Comparison of ENCODE assay signal across 8 cellular contexts in genomic region chr17:58630883-58631522, GRCh38.
DNase-seq lines count a peak whose midpoint lies in the region; ATAC-seq, FAIRE-seq and TF ChIP-seq lines count a peak whose summit lies in the region.

No MANE protein-coding gene starts in this region.

- no peaks in the 10 kb centered on the region for H3K36me3 ChIP-seq in esophagus squamous epithelium

- no peaks in the 10 kb centered on the region for H3K27me3 Mint-ChIP-seq in CD4-positive, alpha-beta T cell
- H3K27me3 Mint-ChIP-seq in WTC11 (ENCODE audit: low read depth): no peaks in the 10 kb centered on the region

- 18 to 20% methylated on average over 10 of the region's 10 CpGs for WGBS in esophagus squamous epithelium, 2 donors

- H3K9me3 Mint-ChIP-seq in CD4-positive, alpha-beta T cell: no peaks in the 10 kb centered on the region
- no peaks in the 10 kb centered on the region for H3K9me3 Mint-ChIP-seq in WTC11

- peaks cover 0 to 14% (median 0%) of the 10 kb centered on the region in 3 donors for H3K4me1 ChIP-seq in esophagus squamous epithelium

- H3K27me3 ChIP-seq in CD4-positive, alpha-beta T cell (ENCODE audit: control insufficient read depth, insufficient read depth, low read length): no peaks in the 10 kb centered on the region
- no peaks in the 10 kb centered on the region for H3K27me3 ChIP-seq in esophagus squamous epithelium

- no peaks in the 10 kb centered on the region for H3K4me1 Mint-ChIP-seq in CD4-positive, alpha-beta T cell (ENCODE audit: low read depth)
- H3K4me1 Mint-ChIP-seq in WTC11: peaks cover 7% of the 10 kb centered on the region

- H3K4me3 Mint-ChIP-seq in CD4-positive, alpha-beta T cell: peak overlapping the region; percentile 75
- H3K4me3 Mint-ChIP-seq in WTC11: no peak overlapping the region

- POLR2A ChIA-PET in CD4-positive, alpha-beta T cell (lab: Charles Lee): interaction anchor here (0.7 to 3.2 kb wide), 18 partner anchors 9 to 624 kb away, joined by 3 to 64 read pairs (median 6); partner anchors contain the start of genes HSF5, PRR11, RAD51C and RNF43
- POLR2A ChIA-PET in HEK293T (lab: Yijun Ruan, JAX): interaction anchor here (0.6 to 4.1 kb wide), 50 partner anchors 9 to 464 kb away, joined by 3 to 94 read pairs (median 6); partner anchors contain the start of genes MTMR4, PPM1E, RAD51C and TEX14
- POLR2A ChIA-PET in WTC11 (lab: Charles Lee): interaction anchor here (0.8 to 2.9 kb wide), 10 partner anchors 16 to 117 kb away, joined by 3 to 54 read pairs (median 6); partner anchors contain the start of genes RAD51C and TEX14

- no peaks in the 10 kb centered on the region for H3K9me3 ChIP-seq in CD4-positive, alpha-beta T cell (ENCODE audit: control insufficient read depth, low read length)
- no peaks in the 10 kb centered on the region for H3K9me3 ChIP-seq in esophagus squamous epithelium

- no peak for TF ChIP-seq POLR2A in esophagus squamous epithelium (IDR thresholded peaks at IDR 0.05)

- no peak for ATAC-seq in CD4-positive, alpha-beta T cell (ENCODE audit: poor library complexity)
- ATAC-seq in WTC11: peak; percentile 73
- ATAC-seq in sciatic nerve: peak; percentile 2
- no peak for ATAC-seq in HG02870 (IDR thresholded peaks at IDR 0.05; ENCODE audit: unreplicated experiment)

- peak overlapping the region; percentile 12 to 61 (median 47) for H3K4me3 ChIP-seq in esophagus squamous epithelium

- intact Hi-C loops in CD4-positive, alpha-beta T cell (cut with DNase I, micrococcal nuclease): loop anchor here (1.0 to 10.0 kb wide), 8 partner anchors 28 to 936 kb away; partner anchors contain the start of genes DHX40 (in 1 of the 2) and TRIM37 (in 1 of the 2)
- intact Hi-C loops in esophagus squamous epithelium (cut with DNase I) (no loop called here), sciatic nerve (cut with DNase I) (no loop called here)

- FAIRE-seq in frontal cortex (lab: Jason Lieb, UNC): no peak

- CTCF ChIA-PET in CD4-positive, alpha-beta T cell (lab: Charles Lee): interaction anchor here (1.3 to 1.6 kb wide), 3 partner anchors 53 to 112 kb away, joined by 3 to 6 read pairs (median 6); no protein-coding TSS in a partner anchor
- CTCF ChIA-PET in HEK293T (lab: Yijun Ruan, JAX) (interaction anchor here (0.7 to 1.2 kb wide), 4 partner anchors 21 to 112 kb away, joined by 3 to 4 read pairs (median 3); no protein-coding TSS in a partner anchor), WTC11 (lab: Charles Lee) (interaction anchor here (0.7 to 1.9 kb wide), 10 partner anchors 12 to 124 kb away, joined by 3 to 12 read pairs (median 4); partner anchors contain the start of genes MTMR4 and PPM1E)

- H3K27ac Mint-ChIP-seq in CD4-positive, alpha-beta T cell: no peak overlapping the region
- H3K27ac Mint-ChIP-seq in WTC11: no peak overlapping the region; the same call in 1 of the 2 replicates

- no peaks in the 10 kb centered on the region for H3K36me3 Mint-ChIP-seq in CD4-positive, alpha-beta T cell (ENCODE audit: low read depth)
- H3K36me3 Mint-ChIP-seq in WTC11: no peaks in the 10 kb centered on the region

- no peak for TF ChIP-seq CTCF in CD4-positive, alpha-beta T cell (IDR thresholded peaks at IDR 0.05)
- no peak for TF ChIP-seq CTCF in WTC11 (IDR thresholded peaks at IDR 0.05)
- TF ChIP-seq CTCF in esophagus squamous epithelium (IDR thresholded peaks at IDR 0.05): no peak

- H3K27ac ChIP-seq in CD4-positive, alpha-beta T cell (ENCODE audit: low read depth, low read length): peak overlapping the region; percentile 66
- H3K27ac ChIP-seq in esophagus squamous epithelium: peak overlapping the region; percentile 63 to 87 (median 78)

- peak in 1 of 10 experiments; percentile 16 for DNase-seq in CD4-positive, alpha-beta T cell
- DNase-seq in HEK293T (ENCODE audit: extremely low spot score) (peak; percentile 45), WTC11 (ENCODE audit: low spot score) (peak; percentile 32), esophagus squamous epithelium (lab: John Stamatoyannopoulos, UW) (no peak), sciatic nerve (ENCODE audit: low spot score) (no peak), frontal cortex (ENCODE audit: low spot score in 2 of 2) (no peak), GM19238 (ENCODE audit: insufficient read length, low spot score) (no peak)

TF ChIP-seq in HEK293T, 16 proteins besides CTCF, POLR2A, EP300 and RAD21:
- TF ChIP-seq TARDBP (IDR thresholded peaks at IDR 0.05) (peak; percentile 99), LEF1 (IDR thresholded peaks at IDR 0.05; ENCODE audit: borderline replicate concordance) (no peak), ARNT (IDR thresholded peaks at IDR 0.05) (no peak), ZNF384 (IDR thresholded peaks at IDR 0.05) (peak; percentile 12; the same call in 1 of the 2 replicates)

TF ChIP-seq in WTC11, 78 proteins besides CTCF, POLR2A, EP300 and RAD21:
- TF ChIP-seq, protein P1, sequence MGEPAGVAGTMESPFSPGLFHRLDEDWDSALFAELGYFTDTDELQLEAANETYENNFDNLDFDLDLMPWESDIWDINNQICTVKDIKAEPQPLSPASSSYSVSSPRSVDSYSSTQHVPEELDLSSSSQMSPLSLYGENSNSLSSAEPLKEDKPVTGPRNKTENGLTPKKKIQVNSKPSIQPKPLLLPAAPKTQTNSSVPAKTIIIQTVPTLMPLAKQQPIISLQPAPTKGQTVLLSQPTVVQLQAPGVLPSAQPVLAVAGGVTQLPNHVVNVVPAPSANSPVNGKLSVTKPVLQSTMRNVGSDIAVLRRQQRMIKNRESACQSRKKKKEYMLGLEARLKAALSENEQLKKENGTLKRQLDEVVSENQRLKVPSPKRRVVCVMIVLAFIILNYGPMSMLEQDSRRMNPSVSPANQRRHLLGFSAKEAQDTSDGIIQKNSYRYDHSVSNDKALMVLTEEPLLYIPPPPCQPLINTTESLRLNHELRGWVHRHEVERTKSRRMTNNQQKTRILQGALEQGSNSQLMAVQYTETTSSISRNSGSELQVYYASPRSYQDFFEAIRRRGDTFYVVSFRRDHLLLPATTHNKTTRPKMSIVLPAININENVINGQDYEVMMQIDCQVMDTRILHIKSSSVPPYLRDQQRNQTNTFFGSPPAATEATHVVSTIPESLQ (CRISPR knock-in tag; IDR thresholded peaks at IDR 0.05): no peak
- TF ChIP-seq, protein P2, sequence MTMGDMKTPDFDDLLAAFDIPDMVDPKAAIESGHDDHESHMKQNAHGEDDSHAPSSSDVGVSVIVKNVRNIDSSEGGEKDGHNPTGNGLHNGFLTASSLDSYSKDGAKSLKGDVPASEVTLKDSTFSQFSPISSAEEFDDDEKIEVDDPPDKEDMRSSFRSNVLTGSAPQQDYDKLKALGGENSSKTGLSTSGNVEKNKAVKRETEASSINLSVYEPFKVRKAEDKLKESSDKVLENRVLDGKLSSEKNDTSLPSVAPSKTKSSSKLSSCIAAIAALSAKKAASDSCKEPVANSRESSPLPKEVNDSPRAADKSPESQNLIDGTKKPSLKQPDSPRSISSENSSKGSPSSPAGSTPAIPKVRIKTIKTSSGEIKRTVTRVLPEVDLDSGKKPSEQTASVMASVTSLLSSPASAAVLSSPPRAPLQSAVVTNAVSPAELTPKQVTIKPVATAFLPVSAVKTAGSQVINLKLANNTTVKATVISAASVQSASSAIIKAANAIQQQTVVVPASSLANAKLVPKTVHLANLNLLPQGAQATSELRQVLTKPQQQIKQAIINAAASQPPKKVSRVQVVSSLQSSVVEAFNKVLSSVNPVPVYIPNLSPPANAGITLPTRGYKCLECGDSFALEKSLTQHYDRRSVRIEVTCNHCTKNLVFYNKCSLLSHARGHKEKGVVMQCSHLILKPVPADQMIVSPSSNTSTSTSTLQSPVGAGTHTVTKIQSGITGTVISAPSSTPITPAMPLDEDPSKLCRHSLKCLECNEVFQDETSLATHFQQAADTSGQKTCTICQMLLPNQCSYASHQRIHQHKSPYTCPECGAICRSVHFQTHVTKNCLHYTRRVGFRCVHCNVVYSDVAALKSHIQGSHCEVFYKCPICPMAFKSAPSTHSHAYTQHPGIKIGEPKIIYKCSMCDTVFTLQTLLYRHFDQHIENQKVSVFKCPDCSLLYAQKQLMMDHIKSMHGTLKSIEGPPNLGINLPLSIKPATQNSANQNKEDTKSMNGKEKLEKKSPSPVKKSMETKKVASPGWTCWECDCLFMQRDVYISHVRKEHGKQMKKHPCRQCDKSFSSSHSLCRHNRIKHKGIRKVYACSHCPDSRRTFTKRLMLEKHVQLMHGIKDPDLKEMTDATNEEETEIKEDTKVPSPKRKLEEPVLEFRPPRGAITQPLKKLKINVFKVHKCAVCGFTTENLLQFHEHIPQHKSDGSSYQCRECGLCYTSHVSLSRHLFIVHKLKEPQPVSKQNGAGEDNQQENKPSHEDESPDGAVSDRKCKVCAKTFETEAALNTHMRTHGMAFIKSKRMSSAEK (CRISPR knock-in tag; IDR thresholded peaks at IDR 0.05; ENCODE audit: borderline replicate concordance): no peak
- TF ChIP-seq CREB1 (CRISPR knock-in tag; IDR thresholded peaks at IDR 0.05): no peak
- TF ChIP-seq CREM (CRISPR knock-in tag; IDR thresholded peaks at IDR 0.05): no peak
- TF ChIP-seq NFYB (CRISPR knock-in tag; conservative IDR thresholded peaks at IDR 0.05; ENCODE audit: low read depth): no peak
- no peak for TF ChIP-seq ETV6 (CRISPR knock-in tag; IDR thresholded peaks at IDR 0.05)
- no peak for TF ChIP-seq TP53 (CRISPR knock-in tag; IDR thresholded peaks at IDR 0.05)
- no peak for TF ChIP-seq GRHL2 (CRISPR knock-in tag; IDR thresholded peaks at IDR 0.05; ENCODE audit: insufficient replicate concordance, severe bottlenecking)
- TF ChIP-seq NFE2L1 (CRISPR knock-in tag; IDR thresholded peaks at IDR 0.05): no peak
- TF ChIP-seq SP1 (CRISPR knock-in tag; conservative IDR thresholded peaks at IDR 0.05): no peak
- TF ChIP-seq, protein P3, sequence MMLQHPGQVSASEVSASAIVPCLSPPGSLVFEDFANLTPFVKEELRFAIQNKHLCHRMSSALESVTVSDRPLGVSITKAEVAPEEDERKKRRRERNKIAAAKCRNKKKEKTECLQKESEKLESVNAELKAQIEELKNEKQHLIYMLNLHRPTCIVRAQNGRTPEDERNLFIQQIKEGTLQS (CRISPR knock-in tag; conservative IDR thresholded peaks at IDR 0.05): no peak
- TF ChIP-seq HMGA2 (CRISPR knock-in tag; IDR thresholded peaks at IDR 0.05): no peak
- TF ChIP-seq ZNF317 (CRISPR knock-in tag; IDR thresholded peaks at IDR 0.05; ENCODE audit: borderline replicate concordance, low read depth): no peak

Comparison
In these comparisons a context has a peak if more than half of its experiments do, and no peak if none do; other contexts are left out.
1. ATAC-seq: peak in WTC11 (single experiment) and sciatic nerve (single experiment); none in CD4-positive, alpha-beta T cell (single experiment) and HG02870 (single experiment).
2. DNase-seq: peak in HEK293T (single experiment) and WTC11 (single experiment); none in esophagus squamous epithelium (single experiment), sciatic nerve (single experiment), frontal cortex (0 of 2) and GM19238 (single experiment).
3. intact Hi-C loops: an anchor here in CD4-positive, alpha-beta T cell (1.0 to 10.0 kb wide); none called in esophagus squamous epithelium and sciatic nerve.